In the genomic region with DNA sequence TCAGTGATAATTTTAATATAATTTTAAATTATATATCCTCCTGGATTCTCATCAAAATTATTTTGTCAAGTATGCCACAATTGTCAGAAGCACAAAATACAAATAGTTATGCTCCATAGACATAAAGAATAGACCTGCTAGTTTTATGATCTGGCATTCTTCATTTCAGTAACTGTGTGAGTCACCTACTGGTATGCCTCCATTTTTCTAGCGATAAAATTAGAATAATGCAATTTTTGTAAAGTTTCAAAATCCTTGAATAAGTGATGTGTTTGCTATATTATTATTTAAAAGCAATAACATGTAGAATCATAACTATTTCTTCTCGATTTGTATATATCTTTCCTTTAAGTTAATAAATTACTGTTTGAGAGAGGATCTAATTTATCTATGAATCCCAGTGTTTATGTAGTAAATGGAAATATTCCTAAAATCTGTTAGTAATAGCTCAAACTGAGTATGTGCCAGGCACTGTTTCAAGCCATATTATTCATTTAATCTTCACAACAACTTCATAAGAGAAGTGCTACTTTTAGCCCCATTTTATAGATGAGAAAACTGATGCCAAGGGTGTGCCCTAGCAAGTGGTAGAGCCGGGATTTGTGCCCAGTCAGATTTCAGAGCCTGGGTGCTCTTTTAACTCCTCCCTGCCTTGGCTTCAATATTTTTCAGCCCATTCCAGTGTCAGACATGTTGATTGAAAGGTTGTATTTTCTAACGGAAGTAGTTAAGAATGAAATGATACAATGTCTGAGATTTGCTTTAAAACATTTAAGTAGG, we compare ENCODE assay signal across 2 cellular contexts.
TF ChIP-seq lines count a peak whose summit lies in the region.

No MANE protein-coding gene starts in this region.

TF ChIP-seq in GM23338, 12 proteins besides CTCF, POLR2A, EP300 and RAD21 (continues in another document):
- TF ChIP-seq EZH2phosphoT487 (IDR thresholded peaks at IDR 0.05; ENCODE audit: unreplicated experiment): no peak
- no peak for TF ChIP-seq CREB1 (CRISPR knock-in tag; IDR thresholded peaks at IDR 0.05; ENCODE audit: low read depth)
- no peak for TF ChIP-seq POLR2AphosphoS5 (IDR thresholded peaks at IDR 0.05; ENCODE audit: low read depth)
- TF ChIP-seq, protein P1, sequence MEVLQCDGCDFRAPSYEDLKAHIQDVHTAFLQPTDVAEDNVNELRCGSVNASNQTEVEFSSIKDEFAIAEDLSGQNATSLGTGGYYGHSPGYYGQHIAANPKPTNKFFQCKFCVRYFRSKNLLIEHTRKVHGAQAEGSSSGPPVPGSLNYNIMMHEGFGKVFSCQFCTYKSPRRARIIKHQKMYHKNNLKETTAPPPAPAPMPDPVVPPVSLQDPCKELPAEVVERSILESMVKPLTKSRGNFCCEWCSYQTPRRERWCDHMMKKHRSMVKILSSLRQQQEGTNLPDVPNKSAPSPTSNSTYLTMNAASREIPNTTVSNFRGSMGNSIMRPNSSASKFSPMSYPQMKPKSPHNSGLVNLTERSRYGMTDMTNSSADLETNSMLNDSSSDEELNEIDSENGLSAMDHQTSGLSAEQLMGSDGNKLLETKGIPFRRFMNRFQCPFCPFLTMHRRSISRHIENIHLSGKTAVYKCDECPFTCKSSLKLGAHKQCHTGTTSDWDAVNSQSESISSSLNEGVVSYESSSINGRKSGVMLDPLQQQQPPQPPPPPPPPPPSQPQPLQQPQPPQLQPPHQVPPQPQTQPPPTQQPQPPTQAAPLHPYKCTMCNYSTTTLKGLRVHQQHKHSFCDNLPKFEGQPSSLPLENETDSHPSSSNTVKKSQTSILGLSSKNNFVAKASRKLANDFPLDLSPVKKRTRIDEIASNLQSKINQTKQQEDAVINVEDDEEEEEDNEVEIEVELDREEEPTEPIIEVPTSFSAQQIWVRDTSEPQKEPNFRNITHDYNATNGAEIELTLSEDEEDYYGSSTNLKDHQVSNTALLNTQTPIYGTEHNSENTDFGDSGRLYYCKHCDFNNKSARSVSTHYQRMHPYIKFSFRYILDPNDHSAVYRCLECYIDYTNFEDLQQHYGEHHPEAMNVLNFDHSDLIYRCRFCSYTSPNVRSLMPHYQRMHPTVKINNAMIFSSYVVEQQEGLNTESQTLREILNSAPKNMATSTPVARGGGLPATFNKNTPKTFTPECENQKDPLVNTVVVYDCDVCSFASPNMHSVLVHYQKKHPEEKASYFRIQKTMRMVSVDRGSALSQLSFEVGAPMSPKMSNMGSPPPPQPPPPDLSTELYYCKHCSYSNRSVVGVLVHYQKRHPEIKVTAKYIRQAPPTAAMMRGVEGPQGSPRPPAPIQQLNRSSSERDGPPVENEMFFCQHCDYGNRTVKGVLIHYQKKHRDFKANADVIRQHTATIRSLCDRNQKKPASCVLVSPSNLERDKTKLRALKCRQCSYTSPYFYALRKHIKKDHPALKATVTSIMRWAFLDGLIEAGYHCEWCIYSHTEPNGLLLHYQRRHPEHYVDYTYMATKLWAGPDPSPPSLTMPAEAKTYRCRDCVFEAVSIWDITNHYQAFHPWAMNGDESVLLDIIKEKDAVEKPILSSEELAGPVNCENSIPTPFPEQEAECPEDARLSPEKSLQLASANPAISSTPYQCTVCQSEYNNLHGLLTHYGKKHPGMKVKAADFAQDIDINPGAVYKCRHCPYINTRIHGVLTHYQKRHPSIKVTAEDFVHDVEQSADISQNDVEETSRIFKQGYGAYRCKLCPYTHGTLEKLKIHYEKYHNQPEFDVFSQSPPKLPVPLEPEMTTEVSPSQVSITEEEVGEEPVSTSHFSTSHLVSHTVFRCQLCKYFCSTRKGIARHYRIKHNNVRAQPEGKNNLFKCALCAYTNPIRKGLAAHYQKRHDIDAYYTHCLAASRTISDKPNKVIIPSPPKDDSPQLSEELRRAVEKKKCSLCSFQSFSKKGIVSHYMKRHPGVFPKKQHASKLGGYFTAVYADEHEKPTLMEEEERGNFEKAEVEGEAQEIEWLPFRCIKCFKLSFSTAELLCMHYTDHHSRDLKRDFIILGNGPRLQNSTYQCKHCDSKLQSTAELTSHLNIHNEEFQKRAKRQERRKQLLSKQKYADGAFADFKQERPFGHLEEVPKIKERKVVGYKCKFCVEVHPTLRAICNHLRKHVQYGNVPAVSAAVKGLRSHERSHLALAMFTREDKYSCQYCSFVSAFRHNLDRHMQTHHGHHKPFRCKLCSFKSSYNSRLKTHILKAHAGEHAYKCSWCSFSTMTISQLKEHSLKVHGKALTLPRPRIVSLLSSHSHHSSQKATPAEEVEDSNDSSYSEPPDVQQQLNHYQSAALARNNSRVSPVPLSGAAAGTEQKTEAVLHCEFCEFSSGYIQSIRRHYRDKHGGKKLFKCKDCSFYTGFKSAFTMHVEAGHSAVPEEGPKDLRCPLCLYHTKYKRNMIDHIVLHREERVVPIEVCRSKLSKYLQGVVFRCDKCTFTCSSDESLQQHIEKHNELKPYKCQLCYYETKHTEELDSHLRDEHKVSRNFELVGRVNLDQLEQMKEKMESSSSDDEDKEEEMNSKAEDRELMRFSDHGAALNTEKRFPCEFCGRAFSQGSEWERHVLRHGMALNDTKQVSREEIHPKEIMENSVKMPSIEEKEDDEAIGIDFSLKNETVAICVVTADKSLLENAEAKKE (CRISPR knock-in tag; IDR thresholded peaks at IDR 0.05): no peak
- no peak for TF ChIP-seq ZNF331 (CRISPR knock-in tag; IDR thresholded peaks at IDR 0.05; ENCODE audit: low read depth)
- no peak for TF ChIP-seq JUNB (IDR thresholded peaks at IDR 0.05; ENCODE audit: unreplicated experiment)
- TF ChIP-seq, protein P2, sequence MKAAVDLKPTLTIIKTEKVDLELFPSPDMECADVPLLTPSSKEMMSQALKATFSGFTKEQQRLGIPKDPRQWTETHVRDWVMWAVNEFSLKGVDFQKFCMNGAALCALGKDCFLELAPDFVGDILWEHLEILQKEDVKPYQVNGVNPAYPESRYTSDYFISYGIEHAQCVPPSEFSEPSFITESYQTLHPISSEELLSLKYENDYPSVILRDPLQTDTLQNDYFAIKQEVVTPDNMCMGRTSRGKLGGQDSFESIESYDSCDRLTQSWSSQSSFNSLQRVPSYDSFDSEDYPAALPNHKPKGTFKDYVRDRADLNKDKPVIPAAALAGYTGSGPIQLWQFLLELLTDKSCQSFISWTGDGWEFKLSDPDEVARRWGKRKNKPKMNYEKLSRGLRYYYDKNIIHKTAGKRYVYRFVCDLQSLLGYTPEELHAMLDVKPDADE (IDR thresholded peaks at IDR 0.05): no peak
- TF ChIP-seq ZNF114 (CRISPR knock-in tag; IDR thresholded peaks at IDR 0.05): no peak
- TF ChIP-seq STAT1 (IDR thresholded peaks at IDR 0.05; ENCODE audit: unreplicated experiment): no peak
- TF ChIP-seq EZH2 (IDR thresholded peaks at IDR 0.05; ENCODE audit: low read depth, unreplicated experiment): no peak
- no peak for TF ChIP-seq NANOG (IDR thresholded peaks at IDR 0.05; ENCODE audit: borderline replicate concordance)

TF ChIP-seq in K562, 482 proteins besides CTCF, POLR2A, EP300 and RAD21 (continues in another document):
- TF ChIP-seq, protein P3, sequence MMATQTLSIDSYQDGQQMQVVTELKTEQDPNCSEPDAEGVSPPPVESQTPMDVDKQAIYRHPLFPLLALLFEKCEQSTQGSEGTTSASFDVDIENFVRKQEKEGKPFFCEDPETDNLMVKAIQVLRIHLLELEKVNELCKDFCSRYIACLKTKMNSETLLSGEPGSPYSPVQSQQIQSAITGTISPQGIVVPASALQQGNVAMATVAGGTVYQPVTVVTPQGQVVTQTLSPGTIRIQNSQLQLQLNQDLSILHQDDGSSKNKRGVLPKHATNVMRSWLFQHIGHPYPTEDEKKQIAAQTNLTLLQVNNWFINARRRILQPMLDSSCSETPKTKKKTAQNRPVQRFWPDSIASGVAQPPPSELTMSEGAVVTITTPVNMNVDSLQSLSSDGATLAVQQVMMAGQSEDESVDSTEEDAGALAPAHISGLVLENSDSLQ (IDR thresholded peaks at IDR 0.05): peak; percentile 25; the same call in 1 of the 2 replicates
- TF ChIP-seq KAT7 (CRISPR knock-in tag; IDR thresholded peaks at IDR 0.05; ENCODE audit: borderline replicate concordance) (no peak), POLR2G (IDR thresholded peaks at IDR 0.05; ENCODE audit: low read depth, low read length) (0 out of 2 replicates have a peak, but pooled peaks have one; percentile 26), BRD9 (IDR thresholded peaks at IDR 0.05; ENCODE audit: low read depth, partially characterized antibody) (no peak), ESRRA (IDR thresholded peaks at IDR 0.05; ENCODE audit: borderline replicate concordance, low read depth) (0 out of 2 replicates have a peak, but pooled peaks have one; percentile 17), NCOA6 (IDR thresholded peaks at IDR 0.05) (no peak), RUNX1 (IDR thresholded peaks at IDR 0.05; ENCODE audit: low read depth) (no peak), KDM1A (IDR thresholded peaks at IDR 0.05) (0 out of 4 replicates have a peak, but pooled peaks of 1 of the 2 experiments have one; percentile 39), TGIF2 (CRISPR knock-in tag; IDR thresholded peaks at IDR 0.05) (no peak), ZNF551 (CRISPR knock-in tag; IDR thresholded peaks at IDR 0.05) (no peak), ADNP (tag; IDR thresholded peaks at IDR 0.05) (peak; percentile 73), FOSL1 (tag; conservative IDR thresholded peaks at IDR 0.05) (0 out of 2 replicates have a peak, but pooled peaks have one; percentile 8), SP1 (CRISPR knock-in tag; IDR thresholded peaks at IDR 0.05) (no peak), RNF2 (IDR thresholded peaks at IDR 0.05) (no peak), RBM25 (IDR thresholded peaks at IDR 0.05; ENCODE audit: low read depth, low read length, severe bottlenecking) (peak; percentile 88), RBBP5 (IDR thresholded peaks at IDR 0.05; ENCODE audit: borderline replicate concordance, insufficient read depth, low read length, poor library complexity, severe bottlenecking) (no peak), CBX5 (IDR thresholded peaks at IDR 0.05; ENCODE audit: borderline replicate concordance, low read depth) (no peak), BCOR (IDR thresholded peaks at IDR 0.05) (peak; percentile 70; the same call in 1 of the 2 replicates), ATF7 (IDR thresholded peaks at IDR 0.05) (no peak), POLR2H (tag; IDR thresholded peaks at IDR 0.05; ENCODE audit: low read depth) (peak; percentile 59), ILF3 (IDR thresholded peaks at IDR 0.05; ENCODE audit: borderline replicate concordance) (no peak), LARP7 (IDR thresholded peaks at IDR 0.05) (no peak), SIRT6 (IDR thresholded peaks at IDR 0.05; ENCODE audit: low read depth, low read length) (no peak), RBM22 (IDR thresholded peaks at IDR 0.05; ENCODE audit: low read depth, low read length, poor library complexity, severe bottlenecking) (peak; percentile 48), ZBTB17 (CRISPR knock-in tag; IDR thresholded peaks at IDR 0.05) (no peak)
- TF ChIP-seq, protein P4, sequence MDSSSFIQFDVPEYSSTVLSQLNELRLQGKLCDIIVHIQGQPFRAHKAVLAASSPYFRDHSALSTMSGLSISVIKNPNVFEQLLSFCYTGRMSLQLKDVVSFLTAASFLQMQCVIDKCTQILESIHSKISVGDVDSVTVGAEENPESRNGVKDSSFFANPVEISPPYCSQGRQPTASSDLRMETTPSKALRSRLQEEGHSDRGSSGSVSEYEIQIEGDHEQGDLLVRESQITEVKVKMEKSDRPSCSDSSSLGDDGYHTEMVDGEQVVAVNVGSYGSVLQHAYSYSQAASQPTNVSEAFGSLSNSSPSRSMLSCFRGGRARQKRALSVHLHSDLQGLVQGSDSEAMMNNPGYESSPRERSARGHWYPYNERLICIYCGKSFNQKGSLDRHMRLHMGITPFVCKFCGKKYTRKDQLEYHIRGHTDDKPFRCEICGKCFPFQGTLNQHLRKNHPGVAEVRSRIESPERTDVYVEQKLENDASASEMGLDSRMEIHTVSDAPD (CRISPR knock-in tag; IDR thresholded peaks at IDR 0.05): no peak
- TF ChIP-seq, protein P5, sequence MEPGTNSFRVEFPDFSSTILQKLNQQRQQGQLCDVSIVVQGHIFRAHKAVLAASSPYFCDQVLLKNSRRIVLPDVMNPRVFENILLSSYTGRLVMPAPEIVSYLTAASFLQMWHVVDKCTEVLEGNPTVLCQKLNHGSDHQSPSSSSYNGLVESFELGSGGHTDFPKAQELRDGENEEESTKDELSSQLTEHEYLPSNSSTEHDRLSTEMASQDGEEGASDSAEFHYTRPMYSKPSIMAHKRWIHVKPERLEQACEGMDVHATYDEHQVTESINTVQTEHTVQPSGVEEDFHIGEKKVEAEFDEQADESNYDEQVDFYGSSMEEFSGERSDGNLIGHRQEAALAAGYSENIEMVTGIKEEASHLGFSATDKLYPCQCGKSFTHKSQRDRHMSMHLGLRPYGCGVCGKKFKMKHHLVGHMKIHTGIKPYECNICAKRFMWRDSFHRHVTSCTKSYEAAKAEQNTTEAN (CRISPR knock-in tag; IDR thresholded peaks at IDR 0.05): no peak
- TF ChIP-seq, protein P6, sequence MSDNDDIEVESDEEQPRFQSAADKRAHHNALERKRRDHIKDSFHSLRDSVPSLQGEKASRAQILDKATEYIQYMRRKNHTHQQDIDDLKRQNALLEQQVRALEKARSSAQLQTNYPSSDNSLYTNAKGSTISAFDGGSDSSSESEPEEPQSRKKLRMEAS (CRISPR knock-in tag; IDR thresholded peaks at IDR 0.05): no peak
- TF ChIP-seq, protein P7, sequence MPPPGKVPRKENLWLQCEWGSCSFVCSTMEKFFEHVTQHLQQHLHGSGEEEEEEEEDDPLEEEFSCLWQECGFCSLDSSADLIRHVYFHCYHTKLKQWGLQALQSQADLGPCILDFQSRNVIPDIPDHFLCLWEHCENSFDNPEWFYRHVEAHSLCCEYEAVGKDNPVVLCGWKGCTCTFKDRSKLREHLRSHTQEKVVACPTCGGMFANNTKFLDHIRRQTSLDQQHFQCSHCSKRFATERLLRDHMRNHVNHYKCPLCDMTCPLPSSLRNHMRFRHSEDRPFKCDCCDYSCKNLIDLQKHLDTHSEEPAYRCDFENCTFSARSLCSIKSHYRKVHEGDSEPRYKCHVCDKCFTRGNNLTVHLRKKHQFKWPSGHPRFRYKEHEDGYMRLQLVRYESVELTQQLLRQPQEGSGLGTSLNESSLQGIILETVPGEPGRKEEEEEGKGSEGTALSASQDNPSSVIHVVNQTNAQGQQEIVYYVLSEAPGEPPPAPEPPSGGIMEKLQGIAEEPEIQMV (tag; conservative IDR thresholded peaks at IDR 0.05; ENCODE audit: low read depth): no peak
- TF ChIP-seq, protein P8, sequence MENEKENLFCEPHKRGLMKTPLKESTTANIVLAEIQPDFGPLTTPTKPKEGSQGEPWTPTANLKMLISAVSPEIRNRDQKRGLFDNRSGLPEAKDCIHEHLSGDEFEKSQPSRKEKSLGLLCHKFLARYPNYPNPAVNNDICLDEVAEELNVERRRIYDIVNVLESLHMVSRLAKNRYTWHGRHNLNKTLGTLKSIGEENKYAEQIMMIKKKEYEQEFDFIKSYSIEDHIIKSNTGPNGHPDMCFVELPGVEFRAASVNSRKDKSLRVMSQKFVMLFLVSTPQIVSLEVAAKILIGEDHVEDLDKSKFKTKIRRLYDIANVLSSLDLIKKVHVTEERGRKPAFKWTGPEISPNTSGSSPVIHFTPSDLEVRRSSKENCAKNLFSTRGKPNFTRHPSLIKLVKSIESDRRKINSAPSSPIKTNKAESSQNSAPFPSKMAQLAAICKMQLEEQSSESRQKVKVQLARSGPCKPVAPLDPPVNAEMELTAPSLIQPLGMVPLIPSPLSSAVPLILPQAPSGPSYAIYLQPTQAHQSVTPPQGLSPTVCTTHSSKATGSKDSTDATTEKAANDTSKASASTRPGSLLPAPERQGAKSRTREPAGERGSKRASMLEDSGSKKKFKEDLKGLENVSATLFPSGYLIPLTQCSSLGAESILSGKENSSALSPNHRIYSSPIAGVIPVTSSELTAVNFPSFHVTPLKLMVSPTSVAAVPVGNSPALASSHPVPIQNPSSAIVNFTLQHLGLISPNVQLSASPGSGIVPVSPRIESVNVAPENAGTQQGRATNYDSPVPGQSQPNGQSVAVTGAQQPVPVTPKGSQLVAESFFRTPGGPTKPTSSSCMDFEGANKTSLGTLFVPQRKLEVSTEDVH (IDR thresholded peaks at IDR 0.05; ENCODE audit: low read depth, partially characterized antibody): no peak
